14 cellular contexts compared by ENCODE assay signal in the genomic region with DNA sequence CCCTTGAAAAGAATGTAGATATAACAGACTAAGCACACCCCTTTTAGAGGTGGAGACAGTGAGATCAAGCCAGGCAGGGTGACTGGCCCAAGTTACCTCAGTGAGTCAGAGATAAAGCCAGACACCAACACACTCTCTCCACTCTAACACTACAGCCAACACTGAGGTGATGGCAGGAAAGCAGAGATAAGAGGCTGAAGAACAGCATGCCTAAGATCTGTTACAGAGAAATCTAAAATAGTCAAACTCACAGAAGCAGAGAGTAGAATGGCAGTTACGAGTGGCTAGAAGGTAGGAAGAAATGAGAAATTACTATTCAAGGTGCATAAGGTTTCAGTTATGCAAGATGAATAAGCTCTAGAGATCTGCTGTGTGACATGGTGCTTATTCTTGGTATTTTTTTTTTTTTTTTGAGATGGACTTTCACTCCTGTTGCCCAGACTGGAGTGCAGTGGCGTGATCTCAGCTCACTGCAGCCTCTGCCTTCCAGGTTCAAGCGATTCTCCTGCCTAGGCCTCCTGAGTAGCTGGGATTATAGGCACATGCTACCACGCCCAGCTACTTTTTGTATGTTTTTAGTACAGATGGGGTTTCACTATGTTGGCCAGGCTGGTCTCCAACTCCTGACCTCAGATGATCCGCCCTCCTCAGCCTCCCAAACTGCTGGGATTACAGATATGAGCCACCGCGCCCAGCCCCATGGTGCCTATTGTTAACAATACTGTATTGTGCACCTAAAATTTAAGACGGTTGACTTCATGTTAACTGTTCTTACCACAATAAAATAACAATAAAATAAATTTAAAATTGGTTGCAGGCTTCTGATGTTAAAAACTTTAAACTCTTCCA. TPM values are rescaled to one million over a fixed set of nuclear protein-coding genes. Genes with fewer than 3 reads are reported as not detected.
DNase-seq lines count a peak whose midpoint lies in the region; ATAC-seq and TF ChIP-seq lines count a peak whose summit lies in the region.
"Had no signal": no experiment of that assay in that cellular context is flagged by ENCODE, and none has a peak within 500 bp of the region (broad histone marks: within the 10 kb centered on the region; RNA-seq: fewer than 3 reads in every experiment).

No MANE protein-coding gene starts in this region.

- peaks cover 0 to 2% (median 0%) of the 10 kb centered on the region in 3 experiments; a peak in 1 of 7 replicates for H3K36me3 Mint-ChIP-seq in H9 (ENCODE audit: insufficient read depth in 1 of 3, low read depth in 3 of 3)

- H3K9me3 ChIP-seq in H9 (ENCODE audit: control insufficient read depth, low read depth, low read length) (no peaks in the 10 kb centered on the region), SK-N-SH (no peaks in the 10 kb centered on the region), right cardiac atrium (ENCODE audit: control insufficient read depth, low read length) (no peaks in the 10 kb centered on the region), suprapubic skin (no peaks in the 10 kb centered on the region)
- H3K9me3 ChIP-seq: right lobe of liver had no signal

- H3K27me3 ChIP-seq in H9 (ENCODE audit: insufficient read depth, low read length) = no peaks in the 10 kb centered on the region
- H3K27me3 ChIP-seq in SK-N-SH (ENCODE audit: insufficient read depth) = no peaks in the 10 kb centered on the region
- no peaks in the 10 kb centered on the region for H3K27me3 ChIP-seq in right cardiac atrium (ENCODE audit: control insufficient read depth, insufficient read depth)
- H3K27me3 ChIP-seq in suprapubic skin = no peaks in the 10 kb centered on the region
- H3K27me3 ChIP-seq: right lobe of liver had no signal

- H4K20me1 ChIP-seq in H9 (ENCODE audit: control insufficient read depth, insufficient read depth, insufficient read length) = no peaks in the 10 kb centered on the region
- no peaks in the 10 kb centered on the region for H4K20me1 ChIP-seq in SK-N-SH (ENCODE audit: insufficient read depth)

- H3K9me2 ChIP-seq in SK-N-SH = no peaks in the 10 kb centered on the region

- TF ChIP-seq EP300 in SK-N-SH (IDR thresholded peaks at IDR 0.05; ENCODE audit: borderline replicate concordance in 1 of 2, low read depth in 1 of 2, low read length in 1 of 2) = peak in 1 of 2 experiments; percentile 52; a peak in 1 of 4 replicates
- no peak for TF ChIP-seq EP300 in suprapubic skin (IDR thresholded peaks at IDR 0.05)

- H3K9ac ChIP-seq in H9 (ENCODE audit: extremely low read depth, insufficient read length, low read length) (no peak overlapping the region), SK-N-SH (no peak overlapping the region)

- H3K79me2 ChIP-seq in H9 (ENCODE audit: insufficient read depth, low read length) (no peaks in the 10 kb centered on the region), SK-N-SH (ENCODE audit: insufficient read depth) (no peaks in the 10 kb centered on the region)

- peak overlapping the region in 2 of 3 experiments; percentile 0 to 29; a peak in 2 of 7 replicates for H3K27ac Mint-ChIP-seq in H9
- H3K27ac Mint-ChIP-seq: WTC11 had no signal

- H3K27ac ChIP-seq in H9 (ENCODE audit: insufficient read length, low read depth, low read length) (no peak overlapping the region), SK-N-SH (ENCODE audit: low read depth in 2 of 2, low read length in 1 of 2) (peak overlapping the region in 1 of 2 experiments; percentile 100; a peak in 2 of 4 replicates), right cardiac atrium (ENCODE audit: low read length) (peak overlapping the region; percentile 58), suprapubic skin (no peak overlapping the region)
- H3K27ac ChIP-seq: HL-60, right lobe of liver, RWPE1 had no signal

- H3K79me1 ChIP-seq in H9 (ENCODE audit: insufficient read depth, low read depth, low read length, poor library complexity, severe bottlenecking) = no peaks in the 10 kb centered on the region

- H3K27me3 Mint-ChIP-seq in H9 (ENCODE audit: low read depth) = no peaks in the 10 kb centered on the region

- H3K56ac ChIP-seq in H9 (ENCODE audit: insufficient read length, low read depth, low read length) = no peak overlapping the region

- CTCF ChIA-PET in SK-N-SH (lab: Yijun Ruan, JAX) = interaction anchor here (1.1 to 10.3 kb wide), 2 partner anchors 18 to 62 kb away, joined by 3 to 83 read pairs; no protein-coding TSS in a partner anchor

- H3K23ac ChIP-seq in H9 (ENCODE audit: insufficient read length, low read depth, low read length) = no peak overlapping the region

- H3K14ac ChIP-seq in H9 (ENCODE audit: insufficient read depth, low read length) = no peak overlapping the region

- H2AFZ ChIP-seq in H9 (ENCODE audit: low read length) = no peak overlapping the region
- H2AFZ ChIP-seq in SK-N-SH (ENCODE audit: low read depth) = no peak overlapping the region

- H2AK5ac ChIP-seq in H9 (ENCODE audit: insufficient read length, low read length) = no peak overlapping the region

- H4K8ac ChIP-seq in H9 (replicated peaks; ENCODE audit: insufficient read length, low read depth, low read length) = no peak overlapping the region

- no peak overlapping the region for H4K5ac ChIP-seq in H9 (ENCODE audit: insufficient read length, low read depth, low read length)

- H3T11ph ChIP-seq in H9 (ENCODE audit: low read length) = no peak overlapping the region

- H3K4me1 Mint-ChIP-seq in H9 = no peaks in the 10 kb centered on the region
- H3K4me1 Mint-ChIP-seq: WTC11 had no signal

- peak; percentile 70 for ATAC-seq in GM18867 (IDR thresholded peaks at IDR 0.05; ENCODE audit: unreplicated experiment)
- ATAC-seq in right cardiac atrium = peak; percentile 92 to 95
- ATAC-seq: right lobe of liver, WTC11 had no signal

- TF ChIP-seq CTCF in H9 (conservative IDR thresholded peaks at IDR 0.05) (no peak), SK-N-SH (IDR thresholded peaks at IDR 0.05) (no peak), suprapubic skin (IDR thresholded peaks at IDR 0.05) (no peak)

- H3K18ac ChIP-seq in H9 (ENCODE audit: insufficient read length, low read depth, low read length) = no peak overlapping the region

- no peak overlapping the region for H2BK20ac ChIP-seq in H9 (ENCODE audit: low read depth, low read length, poor library complexity, severe bottlenecking)

- TF ChIP-seq POLR2A in suprapubic skin (IDR thresholded peaks at IDR 0.05) = no peak

- H2BK12ac ChIP-seq in H9 (ENCODE audit: insufficient read length, low read depth, low read length) = no peak overlapping the region

- H3K4me1 ChIP-seq in H9 (ENCODE audit: insufficient read depth, low read length) (no peaks in the 10 kb centered on the region), SK-N-SH (ENCODE audit: control insufficient read depth in 1 of 2, insufficient read depth in 2 of 2, low read depth in 1 of 2, low read length in 1 of 2) (peaks cover 0 to 60% of the 10 kb centered on the region in 2 experiments; a peak in 2 of 4 replicates), right cardiac atrium (ENCODE audit: control insufficient read depth, insufficient read depth, low read length) (peaks cover 2% of the 10 kb centered on the region), suprapubic skin (no peaks in the 10 kb centered on the region)
- H3K4me1 ChIP-seq: right lobe of liver had no signal

- POLR2A ChIA-PET in SK-N-SH (lab: Yijun Ruan, JAX) = interaction anchor here (0.6 to 1.9 kb wide), 4 partner anchors 28 to 94 kb away, joined by 3 to 12 read pairs (median 4); no protein-coding TSS in a partner anchor

- H4K91ac ChIP-seq in H9 (ENCODE audit: insufficient read length, low read depth, low read length) = no peak overlapping the region

- H3K4me3 ChIP-seq in SK-N-SH (ENCODE audit: low read depth in 2 of 2, low read length in 1 of 2) (no peak overlapping the region), right cardiac atrium (ENCODE audit: low read length) (no peak overlapping the region), suprapubic skin (no peak overlapping the region)
- H3K4me3 ChIP-seq: right lobe of liver had no signal

- no peak overlapping the region for H3K4ac ChIP-seq in H9 (ENCODE audit: low read depth, low read length)

- H3K23me2 ChIP-seq in H9 (ENCODE audit: insufficient read length, low read depth, low read length, poor library complexity, severe bottlenecking) = no peaks in the 10 kb centered on the region

- WGBS in H9 (ENCODE audit: extremely low coverage, insufficient read length, low lambda C conversion rate) = no CpG with 5 or more reads among the region's 8 CpGs
- WGBS in SK-N-SH (ENCODE audit: low lambda C conversion rate) = 56% methylated on average over 8 of the region's 8 CpGs
- WGBS in right cardiac atrium = 54% methylated on average over 8 of the region's 8 CpGs
- 88% methylated on average over 8 of the region's 8 CpGs for WGBS in suprapubic skin

- H3K4me2 ChIP-seq in H9 (ENCODE audit: insufficient read depth, insufficient read length, low read length) (no peak overlapping the region), SK-N-SH (no peak overlapping the region)

- H3K36me3 ChIP-seq in SK-N-SH (replicated peaks in 1 of 2; ENCODE audit: control insufficient read depth in 1 of 2, insufficient read depth in 2 of 2, low read length in 1 of 2) = peaks cover 0 to 11% of the 10 kb centered on the region in 2 experiments
- H3K36me3 ChIP-seq in suprapubic skin = no peaks in the 10 kb centered on the region

- no peak for TF ChIP-seq RAD21 in SK-N-SH (IDR thresholded peaks at IDR 0.05; ENCODE audit: low read length)

- H2BK5ac ChIP-seq in H9 (ENCODE audit: insufficient read length, low read length) = no peak overlapping the region

- H3F3A ChIP-seq in SK-N-SH (replicated peaks; ENCODE audit: insufficient read depth) = no peaks in the 10 kb centered on the region

- no peaks in the 10 kb centered on the region for H3K9me3 Mint-ChIP-seq in H9
- H3K9me3 Mint-ChIP-seq: WTC11 had no signal

- DNase-seq in H9 = no peak
- DNase-seq in SK-N-SH = no peak
- peak in 1 of 3 donors; percentile 41 for DNase-seq in right cardiac atrium
- DNase-seq in Kasumi-1 (lab: John Stamatoyannopoulos, UW) = no peak
- DNase-seq in suprapubic skin (ENCODE audit: low spot score in 2 of 2) = no peak
- DNase-seq in amygdala (lab: John Stamatoyannopoulos, UW) = no peak
- DNase-seq: activated effector memory CD4-positive, alpha-beta T cell treated with anti-CD3 and anti-CD28 coated beads, Interleukin-2, amount 50 U/mL, for 16 hours; cerebellar nuclear complex; NCI-H2227 treated with DMSO at 0.1 percent for 48 hours; right lobe of liver had no signal

- intact Hi-C loops in right cardiac atrium (cut with DNase I) = no loop called here

- no peak overlapping the region for H2BK15ac ChIP-seq in H9 (ENCODE audit: low read depth, low read length)

- no peak overlapping the region for H2BK120ac ChIP-seq in H9 (ENCODE audit: low read depth, low read length, poor library complexity, severe bottlenecking)

- no peak overlapping the region for H3K4me3 Mint-ChIP-seq in H9
- H3K4me3 Mint-ChIP-seq: WTC11 had no signal

RNA-seq across cellular contexts. Expression of gene ICA1, which starts 28.7 kb away (rescaled TPM):
- 28.8 and 29.2 TPM in 2 replicates for total RNA-seq in H9 (2021)
- 2.4 and 5.4 TPM in 2 replicates for polyA plus RNA-seq in SK-N-SH (2012; rRNA removed)
- 7.3 and 8.9 TPM in 2 replicates for polyA plus RNA-seq in SK-N-SH (2012; cell fraction: cytosol; rRNA removed)
- polyA plus RNA-seq in SK-N-SH (2012; cell fraction: nucleus; rRNA removed) = 7.5 and 10.2 TPM in 2 replicates
- total RNA-seq in right cardiac atrium = 10 to 100 TPM; 70.0 to 98.2 (median 73.7) TPM
- polyA plus RNA-seq in right cardiac atrium = 36.8 TPM
- 100 to 1,000 TPM in 1 of 4 donors, 10 to 100 TPM in 3; 22.3 to 140 (median 38.8) TPM for total RNA-seq in suprapubic skin
